ENCODE assay signal across 8 cellular contexts in genomic region chr2:121095257-121096080, GRCh38.
A peak's percentile ranks its signal among the peaks of the same experiment; 100 is the strongest.
DNase-seq lines count a peak whose midpoint lies in the region; ATAC-seq and TF ChIP-seq lines count a peak whose summit lies in the region.

No MANE protein-coding gene starts in this region.

- no TSS peak for BruUV-seq in MCF 10A (replicated peaks; lab: Mats Ljungman, UMichigan)

- H3K9me3 ChIP-seq in upper lobe of left lung, result no peaks in the 10 kb centered on the region
- no peaks in the 10 kb centered on the region for H3K9me3 ChIP-seq in T-helper 17 cell (ENCODE audit: control insufficient read depth, low read length, poor library complexity, severe bottlenecking)

- H3K27ac Mint-ChIP-seq in MCF 10A (ENCODE audit: low read depth, unreplicated experiment) (no peak overlapping the region), T-helper 17 cell (no peak overlapping the region)

- H3K27me3 ChIP-seq in upper lobe of left lung, result no peaks in the 10 kb centered on the region

- H3K4me1 Mint-ChIP-seq in MCF 10A (ENCODE audit: insufficient read depth, unreplicated experiment) (peaks cover 26% of the 10 kb centered on the region), T-helper 17 cell (no peaks in the 10 kb centered on the region)

- no peak for TF ChIP-seq POLR2A in upper lobe of left lung (IDR thresholded peaks at IDR 0.05)

- H3K27ac ChIP-seq in upper lobe of left lung, result no peak overlapping the region

- no peak overlapping the region for H3K4me3 Mint-ChIP-seq in MCF 10A (ENCODE audit: unreplicated experiment)
- no peak overlapping the region for H3K4me3 Mint-ChIP-seq in T-helper 17 cell

- DNase-seq in SKM-1 treated with dmso at 0.1 percent for 144 hours (lab: John Stamatoyannopoulos, UW; ENCODE audit: unreplicated experiment) (peak; percentile 38), SKM-1 (lab: John Stamatoyannopoulos, UW; ENCODE audit: unreplicated experiment) (no peak), NCI-H526 (lab: John Stamatoyannopoulos, UW) (peak; percentile 49 to 88), MCF 10A (ENCODE audit: unreplicated experiment) (peak; percentile 81), left colon (peak; percentile 74 to 83), upper lobe of left lung (peak; percentile 76 to 79), T-helper 17 cell (no peak)

- H3K4me1 ChIP-seq in upper lobe of left lung, result peaks cover 0 to 11% (median 2%) of the 10 kb centered on the region in 4 donors

- H3K27me3 Mint-ChIP-seq in MCF 10A (ENCODE audit: insufficient read depth, unreplicated experiment), result no peaks in the 10 kb centered on the region
- peaks cover 28% of the 10 kb centered on the region for H3K27me3 Mint-ChIP-seq in T-helper 17 cell

- ATAC-seq in HG02623 (IDR thresholded peaks at IDR 0.05; ENCODE audit: unreplicated experiment) (peak; percentile 63), left colon (peak; percentile 78), upper lobe of left lung (ENCODE audit: low FRiP score in 2 of 2) (peak; percentile 23 to 69), T-helper 17 cell (no peak)

- H3K4me3 ChIP-seq in upper lobe of left lung, result no peak overlapping the region

- 22 to 25% methylated on average over 13 to 19 of the region's 19 CpGs for WGBS in upper lobe of left lung, 2 donors

- CTCF ChIA-PET in MCF 10A (lab: Yijun Ruan, JAX), result interaction anchor here (0.5 to 12.9 kb wide), 51 partner anchors 11 to 958 kb away, joined by 3 to 356 read pairs (median 4); no protein-coding TSS in a partner anchor

- intact Hi-C loops in MCF 10A (cut with micrococcal nuclease) (loop anchor here (1.0 to 10.0 kb wide), 4 partner anchors 119 to 429 kb away; no protein-coding TSS in a partner anchor), left colon (cut with DNase I, micrococcal nuclease) (loop anchor here in 1 of 2 donors (10.0 kb wide), 1 partner anchor 259 kb away; no protein-coding TSS in a partner anchor)

- TF ChIP-seq EP300 in upper lobe of left lung (IDR thresholded peaks at IDR 0.05), result no peak

- no peaks in the 10 kb centered on the region for H3K36me3 Mint-ChIP-seq in MCF 10A (ENCODE audit: insufficient read depth, unreplicated experiment)
- H3K36me3 Mint-ChIP-seq in T-helper 17 cell (ENCODE audit: low read depth), result no peaks in the 10 kb centered on the region

- TF ChIP-seq CTCF in MCF 10A (IDR thresholded peaks at IDR 0.05; ENCODE audit: unreplicated experiment) (peak; percentile 94), upper lobe of left lung (IDR thresholded peaks at IDR 0.05) (peak; percentile 37 to 86 (median 68))

- no peaks in the 10 kb centered on the region for H3K36me3 ChIP-seq in upper lobe of left lung

- POLR2A ChIA-PET in MCF 10A (lab: Yijun Ruan, JAX), result interaction anchor here (0.6 to 3.9 kb wide), 15 partner anchors 9 to 293 kb away, joined by 3 to 32 read pairs (median 3); no protein-coding TSS in a partner anchor

- H3K9me3 Mint-ChIP-seq in MCF 10A (ENCODE audit: unreplicated experiment), result no peaks in the 10 kb centered on the region

Comparison
In these comparisons a context has a peak if more than half of its experiments do, and no peak if none do; other contexts are left out.
1. DNase-seq: peak in SKM-1 treated with dmso at 0.1 percent for 144 hours (single experiment), NCI-H526 (2 of 2), MCF 10A (single experiment), left colon (2 of 2) and upper lobe of left lung (2 of 2); none in SKM-1 (single experiment) and T-helper 17 cell (0 of 3).